ENCODE assay signal across 21 cellular contexts in the genomic region with DNA sequence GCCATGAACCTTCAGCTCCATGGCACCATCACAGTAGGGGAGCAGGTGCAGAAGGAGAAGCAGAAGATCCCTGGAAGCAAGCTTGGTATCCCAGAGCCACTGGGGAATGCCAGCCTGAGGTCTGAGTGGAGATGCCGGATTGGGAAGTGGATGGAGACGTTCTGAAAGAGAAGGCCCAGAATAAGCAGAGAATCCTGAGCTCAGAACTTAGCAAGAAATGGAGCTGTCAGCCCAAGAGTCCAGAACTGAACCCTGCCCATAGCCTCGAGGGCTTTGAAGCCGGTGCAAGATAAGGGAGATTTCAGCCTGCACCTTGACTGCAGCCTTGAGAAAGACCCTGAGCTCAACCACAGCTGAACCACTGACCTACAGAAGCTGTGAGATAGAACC. TPM values are rescaled to one million over a fixed set of nuclear protein-coding genes. Genes with fewer than 3 reads are reported as not detected.
"Had no signal": no experiment of that assay in that cellular context is flagged by ENCODE, and none has a peak within 500 bp of the region (broad histone marks: within the 10 kb centered on the region; RNA-seq: fewer than 3 reads in every experiment).

No MANE protein-coding gene starts in this region.

- H3K27me3 Mint-ChIP-seq: naive B cell had no signal

- H3K9me3 Mint-ChIP-seq: activated naive CD4-positive, alpha-beta T cell treated with anti-CD3 and anti-CD28 coated beads for 36 hours; activated T-helper 1 cell treated with anti-CD3 and anti-CD28 coated beads, Interleukin-12 subunit alpha, Interleukin-12 subunit beta, Interleukin-2, Interleukin-4 antibody, amounts not matched to agents 30 ng/mL and 10 ng/mL and 1 ng/mL, durations not matched to agents 14 hours and 24 hours and 36 hours; naive B cell had no signal

- ATAC-seq: left colon, right lobe of liver had no signal

- H3K36me3 Mint-ChIP-seq: naive B cell had no signal

- DNase-seq: activated CD4-positive, alpha-beta T cell treated with anti-CD3 and anti-CD28 coated beads, Interleukin-2, amount 50 U/mL, for 1 hour; activated CD4-positive, CD25-positive, alpha-beta regulatory T cell; aorta; dorsolateral prefrontal cortex; esophagus squamous epithelium; foreskin fibroblast; left colon; naive B cell; occipital lobe; right lobe of liver; stimulated activated CD4-positive, alpha-beta T cell treated with anti-CD3 and anti-CD28 coated beads, Interleukin-1b, Interleukin-23, amount 100 ng/mL, for 48 hours; upper lobe of left lung had no signal

- H3K36me3 ChIP-seq: esophagus squamous epithelium, prostate gland, right lobe of liver, spleen, suprapubic skin, upper lobe of left lung had no signal

- H3K27ac ChIP-seq: dorsolateral prefrontal cortex, esophagus squamous epithelium, prostate gland, right lobe of liver, spleen, suprapubic skin, upper lobe of left lung had no signal

- H3K9me3 ChIP-seq: esophagus squamous epithelium, prostate gland, right lobe of liver, spleen, suprapubic skin, upper lobe of left lung had no signal

- H3K4me1 ChIP-seq: prostate gland, right lobe of liver, upper lobe of left lung had no signal

- H3K27ac Mint-ChIP-seq: activated naive CD4-positive, alpha-beta T cell treated with anti-CD3 and anti-CD28 coated beads for 36 hours had no signal

- H3K4me3 Mint-ChIP-seq: activated naive CD4-positive, alpha-beta T cell treated with anti-CD3 and anti-CD28 coated beads for 36 hours; activated T-helper 1 cell treated with anti-CD3 and anti-CD28 coated beads, Interleukin-12 subunit alpha, Interleukin-12 subunit beta, Interleukin-2, Interleukin-4 antibody, amounts not matched to agents 30 ng/mL and 10 ng/mL and 1 ng/mL, durations not matched to agents 14 hours and 24 hours and 36 hours had no signal

- H3K4me3 ChIP-seq: dorsolateral prefrontal cortex, esophagus squamous epithelium, lung, prostate gland, right lobe of liver, spleen, suprapubic skin, upper lobe of left lung had no signal

- H3K27me3 ChIP-seq: dorsolateral prefrontal cortex, right lobe of liver, upper lobe of left lung had no signal

RNA-seq across cellular contexts. Expression of a gene that starts 13.9 kb away (rescaled TPM):
- total RNA-seq: bronchial epithelial cell; right lobe of liver; T-helper 2 cell treated with Interferon-gamma antibody and Interleukin-4, amounts not matched to agents 100 ng/mL and 5 ng/mL, for 36 hours had no signal

RNA-seq across cellular contexts. Expression of a gene that starts 36.1 kb away (rescaled TPM):
- total RNA-seq: activated naive CD4-positive, alpha-beta T cell treated with anti-CD3 and anti-CD28 coated beads for 36 hours; activated T-helper 1 cell treated with anti-CD3 and anti-CD28 coated beads, Interleukin-12 subunit alpha, Interleukin-12 subunit beta, Interleukin-2, Interleukin-4 antibody, amounts not matched to agents 30 ng/mL and 10 ng/mL and 1 ng/mL, durations not matched to agents 14 hours and 24 hours and 36 hours; aorta; bronchial epithelial cell; chondrocyte; esophagus squamous epithelium; left colon; lung; occipital lobe; prostate gland; spleen; suprapubic skin; T-helper 2 cell treated with Interferon-gamma antibody and Interleukin-4, amounts not matched to agents 100 ng/mL and 5 ng/mL, for 36 hours; upper lobe of left lung had no signal
- polyA plus RNA-seq: aorta, lung, spleen had no signal
